ENCODE assay signal across 9 cellular contexts in genomic region chr3:156010829-156011228, GRCh38.
DNase-seq lines count a peak whose midpoint lies in the region; ATAC-seq and TF ChIP-seq lines count a peak whose summit lies in the region.
"Had no signal": no experiment of that assay in that cellular context is flagged by ENCODE, and none has a peak within 500 bp of the region (broad histone marks: within the 10 kb centered on the region; RNA-seq: fewer than 3 reads in every experiment).

No MANE protein-coding gene starts in this region.

- no peak overlapping the region for H3K4me3 Mint-ChIP-seq in activated CD8-positive, alpha-beta T cell treated with anti-CD3 and anti-CD28 coated beads for 36 hours
- H3K4me3 Mint-ChIP-seq in activated CD8-positive, alpha-beta T cell treated with anti-CD3 and anti-CD28 coated beads, Interleukin-2, amount 10 ng/mL, durations not matched to agents 7 days and 5 days, result no peak overlapping the region
- H3K4me3 Mint-ChIP-seq: T-helper 17 cell had no signal

- no peak overlapping the region for H3K18ac ChIP-seq in neuronal stem cell (ENCODE audit: low read length)
- no peak overlapping the region for H3K18ac ChIP-seq in mesenchymal stem cell (ENCODE audit: low read depth in 1 of 2, low read length in 2 of 2)

- H3K4me2 ChIP-seq in OCI-LY1 (ENCODE audit: low read length) (no peak overlapping the region), neuronal stem cell (ENCODE audit: insufficient read depth, low read length, poor library complexity, severe bottlenecking) (no peak overlapping the region), mesenchymal stem cell (ENCODE audit: low read length, poor library complexity, severe bottlenecking) (no peak overlapping the region)

- H3K27ac ChIP-seq in OCI-LY1 (ENCODE audit: low read depth, low read length, poor library complexity, severe bottlenecking), result no peak overlapping the region
- H3K27ac ChIP-seq in thoracic aorta, result no peak overlapping the region
- no peak overlapping the region for H3K27ac ChIP-seq in neuronal stem cell (replicated peaks; ENCODE audit: low read length)
- no peak overlapping the region for H3K27ac ChIP-seq in mesenchymal stem cell (ENCODE audit: low read length, poor library complexity, severe bottlenecking)

- H3K79me2 ChIP-seq in OCI-LY1 (ENCODE audit: insufficient read depth, low read length), result no peaks in the 10 kb centered on the region

- H3K4me3 ChIP-seq in OCI-LY1 (ENCODE audit: low read depth, low read length, poor library complexity, severe bottlenecking) (no peak overlapping the region), thoracic aorta (no peak overlapping the region), neuronal stem cell (ENCODE audit: low read length in 2 of 2) (no peak overlapping the region), mesenchymal stem cell (ENCODE audit: insufficient read depth in 1 of 2, low read depth in 1 of 2, low read length in 2 of 2) (no peak overlapping the region)

- no peaks in the 10 kb centered on the region for H3K9me3 Mint-ChIP-seq in activated CD8-positive, alpha-beta T cell treated with anti-CD3 and anti-CD28 coated beads for 36 hours
- no peaks in the 10 kb centered on the region for H3K9me3 Mint-ChIP-seq in activated CD8-positive, alpha-beta T cell treated with anti-CD3 and anti-CD28 coated beads, Interleukin-2, amount 10 ng/mL, durations not matched to agents 7 days and 5 days (ENCODE audit: insufficient read depth)

- H2BK5ac ChIP-seq in neuronal stem cell (ENCODE audit: low read length) (no peak overlapping the region), mesenchymal stem cell (ENCODE audit: low read depth, low read length, poor library complexity, severe bottlenecking) (no peak overlapping the region)

- WGBS in neuronal stem cell (ENCODE audit: extremely low coverage in 2 of 2, insufficient read length in 2 of 2, insufficient replicate concordance in 1 of 2), 2 donors, result no CpG with 5 or more reads among the region's 3 CpGs
- WGBS in mesenchymal stem cell, result 100% methylated on average over 1 of the region's 3 CpGs

- DNase-seq in activated CD8-positive, alpha-beta T cell treated with anti-CD3 and anti-CD28 coated beads for 36 hours, result peak; percentile 14
- no peak for DNase-seq in activated CD8-positive, alpha-beta T cell treated with anti-CD3 and anti-CD28 coated beads, Interleukin-2, amount 10 ng/mL, durations not matched to agents 7 days and 5 days
- DNase-seq in fibroblast of peridontal ligament (ENCODE audit: extremely low read depth) (peak; percentile 11), thoracic aorta (ENCODE audit: low spot score) (no peak), neuronal stem cell (ENCODE audit: low spot score) (no peak), mesenchymal stem cell (no peak)
- DNase-seq: T-helper 17 cell had no signal

- no peak overlapping the region for H4K91ac ChIP-seq in neuronal stem cell (ENCODE audit: low read depth, low read length, poor library complexity)
- no peak overlapping the region for H4K91ac ChIP-seq in mesenchymal stem cell (ENCODE audit: low read length)

- intact Hi-C loops in activated CD8-positive, alpha-beta T cell treated with anti-CD3 and anti-CD28 coated beads for 36 hours (cut with micrococcal nuclease), result no loop called here

- H2AFZ ChIP-seq in OCI-LY1 (ENCODE audit: low read length) (no peak overlapping the region), neuronal stem cell (ENCODE audit: low read length) (no peak overlapping the region), mesenchymal stem cell (ENCODE audit: low read depth, low read length) (no peak overlapping the region)

- CTCF ChIA-PET in activated CD8-positive, alpha-beta T cell treated with anti-CD3 and anti-CD28 coated beads for 36 hours (lab: Charles Lee), result interaction anchor here (0.7 to 1.7 kb wide), 5 partner anchors 9 to 366 kb away, joined by 3 to 7 read pairs (median 4); no protein-coding TSS in a partner anchor
- CTCF ChIA-PET in activated CD8-positive, alpha-beta T cell treated with anti-CD3 and anti-CD28 coated beads, Interleukin-2, amount 10 ng/mL, durations not matched to agents 7 days and 5 days (lab: Charles Lee), result interaction anchor here (1.0 to 1.4 kb wide), 2 partner anchors 11 to 33 kb away, joined by 3 read pairs; no protein-coding TSS in a partner anchor

- no peak for TF ChIP-seq CTCF in activated CD8-positive, alpha-beta T cell treated with anti-CD3 and anti-CD28 coated beads for 36 hours (IDR thresholded peaks at IDR 0.05)
- TF ChIP-seq CTCF in OCI-LY1 (IDR thresholded peaks at IDR 0.05; ENCODE audit: low read length), result peak; percentile 56
- peak; percentile 18 for TF ChIP-seq CTCF in thoracic aorta (IDR thresholded peaks at IDR 0.05)

- H3K9me3 ChIP-seq in OCI-LY1 (ENCODE audit: low read length) (no peaks in the 10 kb centered on the region), thoracic aorta (no peaks in the 10 kb centered on the region), neuronal stem cell (replicated peaks in 1 of 2; ENCODE audit: control insufficient read depth in 2 of 2, insufficient read depth in 1 of 2, low read depth in 1 of 2, low read length in 2 of 2) (no peaks in the 10 kb centered on the region), mesenchymal stem cell (ENCODE audit: control insufficient read depth, low read length) (no peaks in the 10 kb centered on the region)

- no peak overlapping the region for H3K23ac ChIP-seq in neuronal stem cell (ENCODE audit: low read depth, low read length, poor library complexity)
- H3K23ac ChIP-seq in mesenchymal stem cell (ENCODE audit: low read length in 2 of 2), result no peak overlapping the region

- no peak overlapping the region for H2BK15ac ChIP-seq in neuronal stem cell (ENCODE audit: low read length)
- H2BK15ac ChIP-seq in mesenchymal stem cell (ENCODE audit: low read depth, poor library complexity, severe bottlenecking), result no peak overlapping the region

- H3K27me3 ChIP-seq in OCI-LY1 (ENCODE audit: insufficient read depth, low read length) (no peaks in the 10 kb centered on the region), thoracic aorta (replicated peaks; ENCODE audit: insufficient read depth) (no peaks in the 10 kb centered on the region), neuronal stem cell (ENCODE audit: control insufficient read depth in 3 of 3, insufficient read depth in 3 of 3, low read depth in 1 of 3, low read length in 3 of 3) (no peaks in the 10 kb centered on the region), mesenchymal stem cell (ENCODE audit: control insufficient read depth in 1 of 2, insufficient read depth in 1 of 2, low read length in 2 of 2) (no peaks in the 10 kb centered on the region)

- H3K79me1 ChIP-seq in neuronal stem cell (ENCODE audit: low read depth, low read length), result no peaks in the 10 kb centered on the region
- no peaks in the 10 kb centered on the region for H3K79me1 ChIP-seq in mesenchymal stem cell (replicated peaks; ENCODE audit: low read length, poor library complexity, severe bottlenecking)

- H3K4me1 Mint-ChIP-seq in activated CD8-positive, alpha-beta T cell treated with anti-CD3 and anti-CD28 coated beads for 36 hours (ENCODE audit: low read depth), result no peaks in the 10 kb centered on the region
- no peaks in the 10 kb centered on the region for H3K4me1 Mint-ChIP-seq in activated CD8-positive, alpha-beta T cell treated with anti-CD3 and anti-CD28 coated beads, Interleukin-2, amount 10 ng/mL, durations not matched to agents 7 days and 5 days (ENCODE audit: low read depth)
- H3K4me1 Mint-ChIP-seq: T-helper 17 cell had no signal

- no peak overlapping the region for H3K9ac ChIP-seq in OCI-LY1 (ENCODE audit: low read length)
- H3K9ac ChIP-seq in neuronal stem cell (ENCODE audit: low read depth, low read length, poor library complexity), result no peak overlapping the region
- H3K9ac ChIP-seq in mesenchymal stem cell (ENCODE audit: low read length), result no peak overlapping the region

- ATAC-seq in activated CD8-positive, alpha-beta T cell treated with anti-CD3 and anti-CD28 coated beads for 36 hours, result no peak
- no peak for ATAC-seq in activated CD8-positive, alpha-beta T cell treated with anti-CD3 and anti-CD28 coated beads, Interleukin-2, amount 10 ng/mL, durations not matched to agents 7 days and 5 days
- ATAC-seq in thoracic aorta (ENCODE audit: insufficient number of reproducible peaks, low FRiP score, low read depth) (no peak), GM21423 (IDR thresholded peaks at IDR 0.05; ENCODE audit: unreplicated experiment) (no peak)
- ATAC-seq: T-helper 17 cell had no signal

- no peaks in the 10 kb centered on the region for H3F3A ChIP-seq in OCI-LY1 (ENCODE audit: insufficient read depth, low read length)

- H3K4ac ChIP-seq in neuronal stem cell (ENCODE audit: low read length), result no peak overlapping the region
- no peak overlapping the region for H3K4ac ChIP-seq in mesenchymal stem cell (ENCODE audit: low read depth in 1 of 2, low read length in 2 of 2)

- H2BK12ac ChIP-seq in neuronal stem cell (ENCODE audit: low read length) (no peak overlapping the region), mesenchymal stem cell (ENCODE audit: low read length in 2 of 2) (no peak overlapping the region)

- H3K36me3 ChIP-seq in OCI-LY1 (ENCODE audit: insufficient read depth, low read length) (no peaks in the 10 kb centered on the region), thoracic aorta (no peaks in the 10 kb centered on the region), neuronal stem cell (replicated peaks in 1 of 2; ENCODE audit: control insufficient read depth in 2 of 2, insufficient read depth in 2 of 2, low read length in 2 of 2) (no peaks in the 10 kb centered on the region), mesenchymal stem cell (ENCODE audit: control insufficient read depth in 1 of 2, insufficient read depth in 2 of 2, low read depth in 1 of 2, low read length in 2 of 2) (no peaks in the 10 kb centered on the region)

- H4K8ac ChIP-seq in neuronal stem cell (ENCODE audit: low read depth, low read length) (no peak overlapping the region), mesenchymal stem cell (ENCODE audit: low read length) (no peak overlapping the region)

- H3K27me3 Mint-ChIP-seq in activated CD8-positive, alpha-beta T cell treated with anti-CD3 and anti-CD28 coated beads for 36 hours, result peaks cover 12% of the 10 kb centered on the region
- H3K27me3 Mint-ChIP-seq in activated CD8-positive, alpha-beta T cell treated with anti-CD3 and anti-CD28 coated beads, Interleukin-2, amount 10 ng/mL, durations not matched to agents 7 days and 5 days (ENCODE audit: low read depth), result peaks cover 15% of the 10 kb centered on the region

- no peaks in the 10 kb centered on the region for H4K20me1 ChIP-seq in OCI-LY1 (ENCODE audit: insufficient read depth, low read length)

- no peak overlapping the region for H2BK120ac ChIP-seq in neuronal stem cell (ENCODE audit: low read depth, low read length)
- H2BK120ac ChIP-seq in mesenchymal stem cell (ENCODE audit: low read depth, low read length), result no peak overlapping the region

- POLR2A ChIA-PET in activated CD8-positive, alpha-beta T cell treated with anti-CD3 and anti-CD28 coated beads for 36 hours (lab: Charles Lee), result no interaction called here
- POLR2A ChIA-PET in activated CD8-positive, alpha-beta T cell treated with anti-CD3 and anti-CD28 coated beads, Interleukin-2, amount 10 ng/mL, durations not matched to agents 7 days and 5 days (lab: Charles Lee), result no interaction called here

- H3K4me1 ChIP-seq in OCI-LY1 (ENCODE audit: insufficient read depth, low read length, severe bottlenecking) (no peaks in the 10 kb centered on the region), thoracic aorta (ENCODE audit: control insufficient read depth in 1 of 2, low read depth in 2 of 2) (no peaks in the 10 kb centered on the region), neuronal stem cell (ENCODE audit: control insufficient read depth in 2 of 2, insufficient read depth in 1 of 2, low read depth in 1 of 2, low read length in 2 of 2) (no peaks in the 10 kb centered on the region), mesenchymal stem cell (ENCODE audit: control insufficient read depth, insufficient read depth, low read depth, low read length) (no peaks in the 10 kb centered on the region)

- H3K27ac Mint-ChIP-seq in activated CD8-positive, alpha-beta T cell treated with anti-CD3 and anti-CD28 coated beads for 36 hours, result no peak overlapping the region
- no peak overlapping the region for H3K27ac Mint-ChIP-seq in activated CD8-positive, alpha-beta T cell treated with anti-CD3 and anti-CD28 coated beads, Interleukin-2, amount 10 ng/mL, durations not matched to agents 7 days and 5 days
- H3K27ac Mint-ChIP-seq: T-helper 17 cell had no signal

- H2AK5ac ChIP-seq in neuronal stem cell (ENCODE audit: low read depth, low read length) (no peak overlapping the region), mesenchymal stem cell (ENCODE audit: low read length, severe bottlenecking) (no peak overlapping the region)

- H3K14ac ChIP-seq in neuronal stem cell (ENCODE audit: low read length) (no peak overlapping the region), mesenchymal stem cell (ENCODE audit: low read length in 2 of 2) (no peak overlapping the region)

- H3K9me2 ChIP-seq in OCI-LY1 (ENCODE audit: low read depth, low read length), result no peaks in the 10 kb centered on the region

- H3K36me3 Mint-ChIP-seq in activated CD8-positive, alpha-beta T cell treated with anti-CD3 and anti-CD28 coated beads for 36 hours (ENCODE audit: low read depth), result no peaks in the 10 kb centered on the region
- H3K36me3 Mint-ChIP-seq in activated CD8-positive, alpha-beta T cell treated with anti-CD3 and anti-CD28 coated beads, Interleukin-2, amount 10 ng/mL, durations not matched to agents 7 days and 5 days (ENCODE audit: low read depth), result no peaks in the 10 kb centered on the region

Comparison
In these comparisons a context has a peak if more than half of its experiments do, and no peak if none do; other contexts are left out.
1. DNase-seq: peak in activated CD8-positive, alpha-beta T cell treated with anti-CD3 and anti-CD28 coated beads for 36 hours (single experiment) and fibroblast of peridontal ligament (single experiment); none in activated CD8-positive, alpha-beta T cell treated with anti-CD3 and anti-CD28 coated beads, Interleukin-2, amount 10 ng/mL, durations not matched to agents 7 days and 5 days (single experiment), thoracic aorta (single experiment), neuronal stem cell (single experiment) and mesenchymal stem cell (single experiment).